ENCODE assay signal across 7 cellular contexts in the genomic region with DNA sequence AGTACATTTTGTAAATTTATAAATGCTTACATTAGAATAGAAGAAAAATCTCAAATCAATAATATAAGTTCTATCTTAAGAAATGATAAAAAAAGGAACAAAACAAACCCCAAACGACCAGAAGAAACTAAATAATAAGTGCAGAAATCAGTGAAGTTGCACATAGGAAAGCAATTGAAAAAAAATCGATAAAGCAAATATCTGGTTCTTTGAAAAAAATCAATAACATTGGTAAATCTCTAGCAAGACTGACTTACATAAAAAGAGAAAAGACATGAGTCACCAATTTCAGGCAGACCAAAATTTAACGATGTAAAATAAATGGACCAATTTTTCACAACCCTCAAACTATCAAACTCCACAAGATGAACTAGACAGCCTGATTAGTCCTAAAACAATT.
"Had no signal": no experiment of that assay in that cellular context is flagged by ENCODE, and none has a peak within 500 bp of the region (broad histone marks: within the 10 kb centered on the region; RNA-seq: fewer than 3 reads in every experiment).

No MANE protein-coding gene starts in this region.

- ATAC-seq: K562 had no signal

- FAIRE-seq: HTR-8/SVneo, K562 had no signal

- H3K27ac ChIP-seq: HL-60, KMS-11 had no signal

- H3K4me3 ChIP-seq: K562 had no signal

- DNase-seq: IMR-90, KBM-7, KG1 had no signal

- H3K9ac ChIP-seq: KMS-11 had no signal

- H3K4me2 ChIP-seq: KMS-11 had no signal
